Comparison of ENCODE assay signal across 1 cellular context in genomic region chr1:8848663-8849386, GRCh38.
TF ChIP-seq lines count a peak whose summit lies in the region.

No MANE protein-coding gene starts in this region.

TF ChIP-seq in HepG2, 621 proteins besides CTCF, POLR2A, EP300 and RAD21 (continued from another document and continues in another):
- TF ChIP-seq ZNF275 (CRISPR knock-in tag; IDR thresholded peaks at IDR 0.05; ENCODE audit: borderline replicate concordance) (no peak), KDM5A (IDR thresholded peaks at IDR 0.05; ENCODE audit: borderline replicate concordance, low read length) (no peak), ZNF124 (CRISPR knock-in tag; IDR thresholded peaks at IDR 0.05) (peak; percentile 92), TRIM24 (CRISPR knock-in tag; IDR thresholded peaks at IDR 0.05) (no peak), POLR2G (IDR thresholded peaks at IDR 0.05; ENCODE audit: low read depth, low read length) (no peak), ARID4A (CRISPR knock-in tag; IDR thresholded peaks at IDR 0.05; ENCODE audit: borderline replicate concordance) (peak; percentile 48; the same call in 1 of the 2 replicates), ZNF292 (CRISPR knock-in tag; IDR thresholded peaks at IDR 0.05; ENCODE audit: borderline replicate concordance, low read depth) (peak; percentile 98), KDM5B (CRISPR knock-in tag; IDR thresholded peaks at IDR 0.05; ENCODE audit: borderline replicate concordance) (peak; percentile 44; the same call in 1 of the 2 replicates), ZNF557 (CRISPR knock-in tag; IDR thresholded peaks at IDR 0.05) (no peak), ZNF274 (CRISPR knock-in tag; IDR thresholded peaks at IDR 0.05) (no peak), SALL1 (CRISPR knock-in tag; IDR thresholded peaks at IDR 0.05) (peak; percentile 92), NFKB2 (CRISPR knock-in tag; IDR thresholded peaks at IDR 0.05; ENCODE audit: borderline replicate concordance) (peak; percentile 52; the same call in 1 of the 2 replicates), SMAD1 (CRISPR knock-in tag; IDR thresholded peaks at IDR 0.05; ENCODE audit: borderline replicate concordance, low read depth) (no peak), ZNF572 (CRISPR knock-in tag; IDR thresholded peaks at IDR 0.05) (no peak), TFE3 (CRISPR knock-in tag; IDR thresholded peaks at IDR 0.05) (0 out of 2 replicates have a peak, but pooled peaks have one; percentile 39), MTA1 (CRISPR knock-in tag; IDR thresholded peaks at IDR 0.05; ENCODE audit: borderline replicate concordance) (0 out of 2 replicates have a peak, but pooled peaks have one; percentile 27), ZNF674 (CRISPR knock-in tag; IDR thresholded peaks at IDR 0.05; ENCODE audit: low read depth) (no peak), RELA (CRISPR knock-in tag; IDR thresholded peaks at IDR 0.05) (peak; percentile 74; the same call in 1 of the 2 replicates), TCF12 (IDR thresholded peaks at IDR 0.05) (no peak), TCF12 (CRISPR knock-in tag; IDR thresholded peaks at IDR 0.05) (no peak), ZNF451 (CRISPR knock-in tag; IDR thresholded peaks at IDR 0.05) (0 out of 2 replicates have a peak, but pooled peaks have one; percentile 15), FLYWCH1 (CRISPR knock-in tag; IDR thresholded peaks at IDR 0.05) (no peak), GPN1 (CRISPR knock-in tag; IDR thresholded peaks at IDR 0.05; ENCODE audit: borderline replicate concordance) (no peak), ZNF329 (CRISPR knock-in tag; IDR thresholded peaks at IDR 0.05; ENCODE audit: low read depth) (no peak), ZBTB40 (IDR thresholded peaks at IDR 0.05) (no peak), ZBTB40 (CRISPR knock-in tag; IDR thresholded peaks at IDR 0.05) (peak; percentile 37; the same call in 1 of the 2 replicates), SAP130 (CRISPR knock-in tag; IDR thresholded peaks at IDR 0.05; ENCODE audit: low read depth) (peak; percentile 90), ZNF660 (CRISPR knock-in tag; IDR thresholded peaks at IDR 0.05; ENCODE audit: borderline replicate concordance, low read depth) (no peak), KDM3A (CRISPR knock-in tag; IDR thresholded peaks at IDR 0.05; ENCODE audit: low read depth) (peak; percentile 87), ZNF547 (CRISPR knock-in tag; IDR thresholded peaks at IDR 0.05) (no peak), SP4 (CRISPR knock-in tag; IDR thresholded peaks at IDR 0.05) (no peak), ZNF570 (CRISPR knock-in tag; IDR thresholded peaks at IDR 0.05; ENCODE audit: borderline replicate concordance) (no peak), ZNF33B (CRISPR knock-in tag; IDR thresholded peaks at IDR 0.05) (no peak), SOX5 (CRISPR knock-in tag; IDR thresholded peaks at IDR 0.05; ENCODE audit: borderline replicate concordance) (peak; percentile 72), ZNF24 (IDR thresholded peaks at IDR 0.05) (0 out of 2 replicates have a peak, but pooled peaks have one; percentile 42), ZNF468 (CRISPR knock-in tag; IDR thresholded peaks at IDR 0.05) (no peak), HOXA7 (CRISPR knock-in tag; IDR thresholded peaks at IDR 0.05) (no peak), ZNF761 (CRISPR knock-in tag; conservative IDR thresholded peaks at IDR 0.05) (no peak), PREB (CRISPR knock-in tag; IDR thresholded peaks at IDR 0.05) (no peak), ZBTB39 (CRISPR knock-in tag; IDR thresholded peaks at IDR 0.05) (no peak; the same call in 1 of the 2 replicates), NFIB (CRISPR knock-in tag; IDR thresholded peaks at IDR 0.05; ENCODE audit: borderline replicate concordance) (no peak), CC2D1A (CRISPR knock-in tag; IDR thresholded peaks at IDR 0.05) (no peak), NR2F1 (CRISPR knock-in tag; IDR thresholded peaks at IDR 0.05) (0 out of 4 replicates have a peak, but pooled peaks have one; percentile 8 to 27), PAWR (CRISPR knock-in tag; IDR thresholded peaks at IDR 0.05; ENCODE audit: borderline replicate concordance) (no peak), TEAD3 (CRISPR knock-in tag; optimal IDR thresholded peaks at IDR 0.05; ENCODE audit: borderline replicate concordance) (peak; percentile 78), FOXA3 (CRISPR knock-in tag; IDR thresholded peaks at IDR 0.05) (peak; percentile 68), HCFC1 (IDR thresholded peaks at IDR 0.05; ENCODE audit: low read depth, low read length) (no peak), RBAK (CRISPR knock-in tag; IDR thresholded peaks at IDR 0.05) (0 out of 2 replicates have a peak, but pooled peaks have one; percentile 24), BRCA1 (CRISPR knock-in tag; IDR thresholded peaks at IDR 0.05) (no peak), LBX2 (CRISPR knock-in tag; IDR thresholded peaks at IDR 0.05; ENCODE audit: borderline replicate concordance) (no peak)
